ENCODE assay signal across 23 cellular contexts in the genomic region with DNA sequence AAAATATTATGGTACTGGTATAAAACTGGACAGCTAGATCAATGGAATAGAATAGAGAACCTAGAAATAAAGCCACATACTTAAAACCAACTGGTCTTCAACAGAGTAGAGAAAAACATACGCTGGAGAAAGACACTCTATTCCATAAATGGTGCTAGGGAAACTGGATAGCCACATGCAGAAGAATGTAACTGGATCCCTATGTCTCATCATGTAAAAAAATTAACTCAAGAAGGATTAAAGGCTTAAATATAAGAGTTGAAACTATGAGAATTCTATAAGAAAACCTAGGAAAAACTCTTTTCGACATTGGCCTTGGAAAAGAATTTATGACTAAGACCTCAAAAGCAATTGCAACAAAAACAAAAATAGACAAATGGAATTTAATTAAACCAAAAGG.
"Had no signal": no experiment of that assay in that cellular context is flagged by ENCODE, and none has a peak within 500 bp of the region (broad histone marks: within the 10 kb centered on the region; RNA-seq: fewer than 3 reads in every experiment).

No MANE protein-coding gene starts in this region.

- H3K9me3 ChIP-seq: esophagus squamous epithelium, suprapubic skin, vagina had no signal

- H3K27ac Mint-ChIP-seq: activated CD8-positive, alpha-beta T cell treated with anti-CD3 and anti-CD28 coated beads for 36 hours; activated naive CD4-positive, alpha-beta T cell treated with anti-CD3 and anti-CD28 coated beads, Interleukin-2, amount 10 ng/mL, durations not matched to agents 7 days and 5 days; activated naive CD8-positive, alpha-beta T cell treated with anti-CD3 and anti-CD28 coated beads, Interleukin-2, amount 50 U/mL, for 24 hours; activated T-helper 2 cell treated with anti-CD3 and anti-CD28 coated beads, Interferon-gamma antibody, Interleukin-2, Interleukin-4, amounts not matched to agents 10 μg/mL and 5 μg/mL and 100 μg/mL, durations not matched to agents 14 hours and 24 hours and 36 hours; nephron progenitor cell; stimulated activated naive CD8-positive, alpha-beta T cell treated with anti-CD3 and anti-CD28 coated beads, Interleukin-15, Interleukin-2, amounts not matched to agents 100 ng/mL and 50 ng/mL, for 24 hours; T-cell had no signal

- H3K27ac ChIP-seq: esophagus squamous epithelium, left ventricle myocardium inferior, suprapubic skin, vagina had no signal

- DNase-seq: activated CD4-positive, alpha-beta T cell treated with anti-CD3 and anti-CD28 coated beads for 48 hours; activated CD4-positive, CD25-positive, alpha-beta regulatory T cell; activated CD8-positive, alpha-beta T cell treated with anti-CD3 and anti-CD28 coated beads for 36 hours; activated naive CD4-positive, alpha-beta T cell treated with anti-CD3 and anti-CD28 coated beads, Interleukin-2, amount 10 ng/mL, durations not matched to agents 7 days and 5 days; activated naive CD8-positive, alpha-beta T cell treated with anti-CD3 and anti-CD28 coated beads, Interleukin-2, amount 50 U/mL, for 24 hours; activated T-cell treated with anti-CD3 and anti-CD28 coated beads, Interleukin-2, amount 50 U/mL, for 1 hour; dermis blood vessel endothelial cell; effector memory CD4-positive, alpha-beta T cell; esophagus squamous epithelium; head of caudate nucleus; left ventricle myocardium inferior; mammary epithelial cell; midbrain; nephron progenitor cell; occipital lobe; posterior cingulate gyrus; stimulated activated CD4-positive, alpha-beta T cell treated with anti-CD3 and anti-CD28 coated beads, Interleukin-2, amount 100 ng/mL, for 24 hours; T-cell; trophoblast cell had no signal

- H3K4me1 Mint-ChIP-seq: activated naive CD4-positive, alpha-beta T cell treated with anti-CD3 and anti-CD28 coated beads, Interleukin-2, amount 10 ng/mL, durations not matched to agents 7 days and 5 days; activated naive CD8-positive, alpha-beta T cell treated with anti-CD3 and anti-CD28 coated beads, Interleukin-2, amount 50 U/mL, for 24 hours; nephron progenitor cell; T-cell had no signal

- ATAC-seq: activated CD8-positive, alpha-beta T cell treated with anti-CD3 and anti-CD28 coated beads for 36 hours; activated naive CD8-positive, alpha-beta T cell treated with anti-CD3 and anti-CD28 coated beads, Interleukin-2, amount 50 U/mL, for 24 hours; T-cell had no signal

- H3K4me3 ChIP-seq: esophagus squamous epithelium, left ventricle myocardium inferior, suprapubic skin, vagina had no signal

- H3K36me3 Mint-ChIP-seq: activated naive CD4-positive, alpha-beta T cell treated with anti-CD3 and anti-CD28 coated beads, Interleukin-2, amount 10 ng/mL, durations not matched to agents 7 days and 5 days; T-cell had no signal

- H3K4me3 Mint-ChIP-seq: activated CD8-positive, alpha-beta T cell treated with anti-CD3 and anti-CD28 coated beads for 36 hours; activated naive CD4-positive, alpha-beta T cell treated with anti-CD3 and anti-CD28 coated beads, Interleukin-2, amount 10 ng/mL, durations not matched to agents 7 days and 5 days; activated naive CD8-positive, alpha-beta T cell treated with anti-CD3 and anti-CD28 coated beads, Interleukin-2, amount 50 U/mL, for 24 hours; nephron progenitor cell; stimulated activated naive CD8-positive, alpha-beta T cell treated with anti-CD3 and anti-CD28 coated beads, Interleukin-15, Interleukin-2, amounts not matched to agents 100 ng/mL and 50 ng/mL, for 24 hours; T-cell had no signal

- H3K27me3 ChIP-seq: esophagus squamous epithelium, suprapubic skin, vagina had no signal

- H3K27me3 Mint-ChIP-seq: activated CD8-positive, alpha-beta T cell treated with anti-CD3 and anti-CD28 coated beads for 36 hours; activated naive CD4-positive, alpha-beta T cell treated with anti-CD3 and anti-CD28 coated beads, Interleukin-2, amount 10 ng/mL, durations not matched to agents 7 days and 5 days; activated naive CD8-positive, alpha-beta T cell treated with anti-CD3 and anti-CD28 coated beads, Interleukin-2, amount 50 U/mL, for 24 hours; stimulated activated naive CD8-positive, alpha-beta T cell treated with anti-CD3 and anti-CD28 coated beads, Interleukin-15, Interleukin-2, amounts not matched to agents 100 ng/mL and 50 ng/mL, for 24 hours; T-cell had no signal

- H3K36me3 ChIP-seq: esophagus squamous epithelium, left ventricle myocardium inferior, suprapubic skin, vagina had no signal

- H3K4me1 ChIP-seq: esophagus squamous epithelium, left ventricle myocardium inferior, suprapubic skin, vagina had no signal
